ENCODE assay signal across 14 cellular contexts in the genomic region with DNA sequence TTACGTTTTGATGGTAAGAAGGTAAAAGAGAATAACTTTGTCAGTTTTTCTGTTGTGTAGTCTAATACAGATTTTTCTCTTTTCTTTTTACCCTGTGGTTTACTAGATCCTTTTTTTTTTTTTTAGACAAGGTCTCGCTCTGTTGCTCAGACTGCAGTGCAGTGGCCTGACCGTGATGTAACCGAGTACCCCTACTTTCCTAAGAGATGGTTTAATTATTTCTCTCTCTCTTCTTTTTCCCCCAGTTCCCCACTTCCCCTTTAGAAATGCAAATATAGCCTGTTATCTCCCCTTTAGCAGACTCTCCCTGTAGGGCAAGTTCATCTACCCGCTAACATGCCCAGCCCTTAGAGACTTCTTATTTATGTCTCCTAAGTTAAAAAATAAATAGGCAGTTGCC. TPM values are rescaled to one million over a fixed set of nuclear protein-coding genes. Genes with fewer than 3 reads are reported as not detected.
DNase-seq lines count a peak whose midpoint lies in the region; ATAC-seq and TF ChIP-seq lines count a peak whose summit lies in the region.
"Had no signal": no experiment of that assay in that cellular context is flagged by ENCODE, and none has a peak within 500 bp of the region (broad histone marks: within the 10 kb centered on the region; RNA-seq: fewer than 3 reads in every experiment).

No MANE protein-coding gene starts in this region.

- 83% methylated on average over 4 of the region's 5 CpGs for WGBS in right lobe of liver (ENCODE audit: insufficient coverage, low coverage, low lambda C conversion rate, missing lambda C conversion rate)

- H3K27ac ChIP-seq in right lobe of liver: no peak overlapping the region
- H3K27ac ChIP-seq: psoas muscle had no signal

- TF ChIP-seq CTCF in nephron progenitor cell (IDR thresholded peaks at IDR 0.05) (no peak), right lobe of liver (IDR thresholded peaks at IDR 0.05) (no peak)

- H3K4me1 ChIP-seq in right lobe of liver: peaks cover 0 to 15% (median 1%) of the 10 kb centered on the region in 4 donors

- intact Hi-C loops in posterior vena cava (cut with DNase I): loop anchor here in 1 of 2 donors (10.0 kb wide), 1 partner anchor 131 kb away; no protein-coding TSS in a partner anchor
- intact Hi-C loops in right lobe of liver (cut with DNase I): no loop called here

- no peaks in the 10 kb centered on the region for H3K9me3 ChIP-seq in right lobe of liver
- H3K9me3 ChIP-seq: psoas muscle had no signal

- no peaks in the 10 kb centered on the region for H3K36me3 Mint-ChIP-seq in nephron progenitor cell (ENCODE audit: low read depth)

- peak overlapping the region; percentile 5 for H3K4me3 Mint-ChIP-seq in nephron progenitor cell
- H3K4me3 Mint-ChIP-seq: activated T-cell treated with anti-CD3 and anti-CD28 coated beads, Interleukin-2, amount 50 U/mL, for 72 hours had no signal

- H3K27me3 Mint-ChIP-seq in nephron progenitor cell (ENCODE audit: low read depth, poor library complexity): peaks cover 4% of the 10 kb centered on the region

- DNase-seq in nephron progenitor cell: no peak
- DNase-seq in posterior vena cava (ENCODE audit: low spot score): no peak
- no peak for DNase-seq in right lobe of liver
- DNase-seq in activated effector memory CD4-positive, alpha-beta T cell treated with Interleukin-2 at 50 U/mL for 16 hours: no peak
- DNase-seq: activated T-cell treated with anti-CD3 and anti-CD28 coated beads, Interleukin-2, amount 50 U/mL, for 72 hours; cortex of kidney; GF-D8; psoas muscle; RPMI8226; stimulated activated CD8-positive, alpha-beta memory T cell treated with anti-CD3 and anti-CD28 coated beads, Interleukin-4, amount 100 ng/mL, for 48 hours had no signal

- no peaks in the 10 kb centered on the region for H3K36me3 ChIP-seq in right lobe of liver

- H3K4me1 Mint-ChIP-seq in nephron progenitor cell: peaks cover 39% of the 10 kb centered on the region

- peak; percentile 28 for ATAC-seq in GM19023 (IDR thresholded peaks at IDR 0.05; ENCODE audit: unreplicated experiment)
- ATAC-seq in HG02571 (IDR thresholded peaks at IDR 0.05; ENCODE audit: unreplicated experiment): peak; percentile 26
- peak; percentile 33 for ATAC-seq in HG03565 (IDR thresholded peaks at IDR 0.05; ENCODE audit: unreplicated experiment)
- ATAC-seq in esophagus mucosa: no peak
- no peak for ATAC-seq in right lobe of liver
- ATAC-seq: activated T-cell treated with anti-CD3 and anti-CD28 coated beads, Interleukin-2, amount 50 U/mL, for 72 hours; psoas muscle had no signal

- no peaks in the 10 kb centered on the region for H3K27me3 ChIP-seq in right lobe of liver

- no peak for TF ChIP-seq POLR2A in right lobe of liver (IDR thresholded peaks at IDR 0.05)

- H3K9me3 Mint-ChIP-seq in nephron progenitor cell: no peaks in the 10 kb centered on the region
- H3K9me3 Mint-ChIP-seq: activated T-cell treated with anti-CD3 and anti-CD28 coated beads, Interleukin-2, amount 50 U/mL, for 72 hours had no signal

- H3K4me3 ChIP-seq in right lobe of liver: no peak overlapping the region
- H3K4me3 ChIP-seq: psoas muscle had no signal

- no peak overlapping the region for H3K27ac Mint-ChIP-seq in nephron progenitor cell
- H3K27ac Mint-ChIP-seq: activated T-cell treated with anti-CD3 and anti-CD28 coated beads, Interleukin-2, amount 50 U/mL, for 72 hours had no signal

RNA-seq across cellular contexts. Expression of gene SNX25, which starts 4.4 kb away (rescaled TPM):
- total RNA-seq in posterior vena cava (10 to 100 TPM; 19.9 to 20.3 TPM), esophagus mucosa (7.4 TPM), right lobe of liver (10 to 100 TPM in 4 of 6 experiments, 1 to 10 TPM in 2; 8.0 to 13.0 (median 10.5) TPM)

RNA-seq across cellular contexts. Expression of gene CFAP97, which starts 10.0 kb away (rescaled TPM):
- total RNA-seq in posterior vena cava: 10 to 100 TPM; 42.6 to 52.9 TPM
- total RNA-seq in esophagus mucosa: 23.7 TPM
- total RNA-seq in right lobe of liver: 10 to 100 TPM; 11.7 to 25.6 (median 20.5) TPM

Comparison
In these comparisons a context has a peak if more than half of its experiments do, and no peak if none do; other contexts are left out.
1. ATAC-seq: peak in GM19023 (single experiment), HG02571 (single experiment) and HG03565 (single experiment); none in esophagus mucosa (single experiment) and right lobe of liver (0 of 4).